1 cellular context compared by ENCODE assay signal in the genomic region with DNA sequence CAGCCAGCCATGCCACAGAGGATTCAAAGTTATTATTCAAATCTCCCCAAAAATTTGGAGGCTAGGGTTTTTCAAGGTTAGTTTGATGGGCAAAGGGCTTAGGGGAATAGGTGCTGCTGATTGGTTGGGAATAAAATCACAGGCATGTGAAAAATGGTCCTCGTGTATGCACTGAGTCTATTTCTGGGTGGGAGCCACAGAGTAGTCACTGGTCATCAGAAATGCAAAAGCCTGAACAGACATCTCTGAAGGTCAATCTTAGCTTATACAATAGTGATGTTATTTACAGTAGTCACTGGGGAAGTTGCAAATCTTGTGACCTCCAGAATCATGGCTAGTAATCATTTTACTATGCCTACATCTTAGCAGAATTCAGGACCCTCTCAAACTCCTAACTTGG.
TF ChIP-seq lines count a peak whose summit lies in the region.

No MANE protein-coding gene starts in this region.

TF ChIP-seq in GM12878, 131 proteins besides CTCF, POLR2A, EP300 and RAD21:
- TF ChIP-seq ZNF384 (IDR thresholded peaks at IDR 0.05; ENCODE audit: borderline replicate concordance, low read depth, low read length) = no peak
